Comparison of ENCODE assay signal across 8 cellular contexts in the genomic region with DNA sequence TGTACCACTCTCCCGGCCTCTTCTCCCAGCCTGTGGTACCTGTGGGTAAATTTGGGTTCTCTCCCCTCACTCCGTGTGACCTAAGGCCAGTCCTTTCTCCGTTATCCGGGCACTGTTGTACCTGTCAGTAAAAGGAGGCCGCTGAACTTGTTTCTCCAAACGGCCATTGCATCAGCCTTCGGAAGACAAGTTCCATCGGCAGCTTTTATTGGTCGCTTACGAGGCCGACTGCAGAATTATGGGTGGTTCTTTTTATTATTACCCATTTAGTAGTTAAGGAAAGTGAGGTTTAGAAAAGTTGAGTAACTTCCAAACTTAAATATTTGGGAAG. TPM values are rescaled to one million over a fixed set of nuclear protein-coding genes. Genes with fewer than 3 reads are reported as not detected.
A peak's percentile ranks its signal among the peaks of the same experiment; 100 is the strongest.
DNase-seq lines count a peak whose midpoint lies in the region; ATAC-seq and TF ChIP-seq lines count a peak whose summit lies in the region.

No MANE protein-coding gene starts in this region.

- H3K27me3 Mint-ChIP-seq in activated CD8-positive, alpha-beta memory T cell treated with anti-CD3 and anti-CD28 coated beads, Interleukin-2, amount 10 ng/mL, durations not matched to agents 7 days and 5 days = no peaks in the 10 kb centered on the region
- H3K27me3 Mint-ChIP-seq in activated T-cell treated with anti-CD3 and anti-CD28 coated beads, Interleukin-2, amount 50 U/mL, for 4 hours (ENCODE audit: low read depth) = no peaks in the 10 kb centered on the region

- H3K36me3 Mint-ChIP-seq in activated CD8-positive, alpha-beta memory T cell treated with anti-CD3 and anti-CD28 coated beads, Interleukin-2, amount 10 ng/mL, durations not matched to agents 7 days and 5 days = peaks cover 44% of the 10 kb centered on the region
- peaks cover 38% of the 10 kb centered on the region for H3K36me3 Mint-ChIP-seq in activated T-cell treated with anti-CD3 and anti-CD28 coated beads, Interleukin-2, amount 50 U/mL, for 4 hours (ENCODE audit: insufficient read depth)

- ATAC-seq in activated CD8-positive, alpha-beta memory T cell treated with anti-CD3 and anti-CD28 coated beads, Interleukin-2, amount 10 ng/mL, durations not matched to agents 7 days and 5 days = peak; percentile 6
- ATAC-seq in HG03460 (IDR thresholded peaks at IDR 0.05; ENCODE audit: unreplicated experiment) = peak; percentile 5
- ATAC-seq in activated T-cell treated with anti-CD3 and anti-CD28 coated beads, Interleukin-2, amount 50 U/mL, for 4 hours = peak; percentile 9 to 10
- no peak for ATAC-seq in HG02623 (IDR thresholded peaks at IDR 0.05; ENCODE audit: unreplicated experiment)

- no peaks in the 10 kb centered on the region for H3K9me3 Mint-ChIP-seq in activated CD8-positive, alpha-beta memory T cell treated with anti-CD3 and anti-CD28 coated beads, Interleukin-2, amount 10 ng/mL, durations not matched to agents 7 days and 5 days (ENCODE audit: low read depth)
- no peaks in the 10 kb centered on the region for H3K9me3 Mint-ChIP-seq in activated T-cell treated with anti-CD3 and anti-CD28 coated beads, Interleukin-2, amount 50 U/mL, for 4 hours

- DNase-seq in activated CD8-positive, alpha-beta memory T cell treated with anti-CD3 and anti-CD28 coated beads, Interleukin-2, amount 10 ng/mL, durations not matched to agents 7 days and 5 days = peak; percentile 54
- DNase-seq in activated CD8-positive, alpha-beta memory T cell treated with anti-CD3 and anti-CD28 coated beads, Interleukin-2, amount 50 U/mL, for 48 hours = no peak
- no peak for DNase-seq in activated T-cell treated with anti-CD3 and anti-CD28 coated beads, Interleukin-2, amount 50 U/mL, for 4 hours
- DNase-seq in foreskin fibroblast (peak in 1 of 2 donors; percentile 60), KG1 (lab: John Stamatoyannopoulos, UW) (no peak)

- CTCF ChIA-PET in activated CD8-positive, alpha-beta memory T cell treated with anti-CD3 and anti-CD28 coated beads, Interleukin-2, amount 10 ng/mL, durations not matched to agents 7 days and 5 days (lab: Charles Lee) = interaction anchor here (1.2 to 10.0 kb wide), 5 partner anchors 11 to 206 kb away, joined by 3 to 107 read pairs (median 4); a partner anchor contains a TSS

- peaks cover 56% of the 10 kb centered on the region for H3K4me1 Mint-ChIP-seq in activated CD8-positive, alpha-beta memory T cell treated with anti-CD3 and anti-CD28 coated beads, Interleukin-2, amount 10 ng/mL, durations not matched to agents 7 days and 5 days
- peaks cover 59% of the 10 kb centered on the region for H3K4me1 Mint-ChIP-seq in activated T-cell treated with anti-CD3 and anti-CD28 coated beads, Interleukin-2, amount 50 U/mL, for 4 hours (ENCODE audit: low read depth)

- H3K9me3 ChIP-seq in parathyroid adenoma (ENCODE audit: control insufficient read depth, low read length) = no peaks in the 10 kb centered on the region

- peak overlapping the region; percentile 29 for H3K9ac ChIP-seq in parathyroid adenoma

- peak overlapping the region; percentile 58 for H3K27ac ChIP-seq in parathyroid adenoma

- peaks cover 10% of the 10 kb centered on the region for H3K79me2 ChIP-seq in parathyroid adenoma

- TF ChIP-seq CTCF in foreskin fibroblast (IDR thresholded peaks at IDR 0.05; ENCODE audit: low read depth, low read length) (no peak), parathyroid adenoma (IDR thresholded peaks at IDR 0.05) (no peak)

- peak overlapping the region; percentile 84 for H3K4me3 Mint-ChIP-seq in activated CD8-positive, alpha-beta memory T cell treated with anti-CD3 and anti-CD28 coated beads, Interleukin-2, amount 10 ng/mL, durations not matched to agents 7 days and 5 days
- H3K4me3 Mint-ChIP-seq in activated T-cell treated with anti-CD3 and anti-CD28 coated beads, Interleukin-2, amount 50 U/mL, for 4 hours = peak overlapping the region; percentile 98

- peak overlapping the region; percentile 99 to 100 for H3K4me3 ChIP-seq in foreskin fibroblast (ENCODE audit: low read depth in 1 of 2, low read length in 2 of 2)
- peak overlapping the region; percentile 87 for H3K4me3 ChIP-seq in parathyroid adenoma (ENCODE audit: low read depth, low read length)

- peak overlapping the region; percentile 81 for H2AFZ ChIP-seq in parathyroid adenoma

- peak overlapping the region; percentile 95 for H3K27ac Mint-ChIP-seq in activated CD8-positive, alpha-beta memory T cell treated with anti-CD3 and anti-CD28 coated beads, Interleukin-2, amount 10 ng/mL, durations not matched to agents 7 days and 5 days

- peak overlapping the region; percentile 94 for H3K4me2 ChIP-seq in parathyroid adenoma (ENCODE audit: low read length)

- H3K27me3 ChIP-seq in parathyroid adenoma (ENCODE audit: control insufficient read depth, insufficient read depth, low read length) = no peaks in the 10 kb centered on the region

- peaks cover 4% of the 10 kb centered on the region for H3K4me1 ChIP-seq in parathyroid adenoma

- H3K36me3 ChIP-seq in parathyroid adenoma (ENCODE audit: control insufficient read depth, insufficient read depth, low read length) = no peaks in the 10 kb centered on the region

RNA-seq across cellular contexts. Expression of a gene that starts 0.6 kb away (rescaled TPM):
- total RNA-seq in activated CD8-positive, alpha-beta memory T cell treated with anti-CD3 and anti-CD28 coated beads, Interleukin-2, amount 10 ng/mL, durations not matched to agents 7 days and 5 days = 10 to 100 TPM; 27.2 to 27.3 TPM
- 10 to 100 TPM; 45.8 to 52.1 (median 50.6) TPM for total RNA-seq in activated T-cell treated with anti-CD3 and anti-CD28 coated beads, Interleukin-2, amount 50 U/mL, for 4 hours

RNA-seq across cellular contexts. Expression of a gene that starts 12.0 kb away (rescaled TPM):
- 10 to 100 TPM; 26.7 to 32.1 TPM for total RNA-seq in activated CD8-positive, alpha-beta memory T cell treated with anti-CD3 and anti-CD28 coated beads, Interleukin-2, amount 10 ng/mL, durations not matched to agents 7 days and 5 days
- 10 to 100 TPM in 1 of 3 donors, 1 to 10 TPM in 2; 8.8 to 13.4 (median 8.8) TPM for total RNA-seq in activated T-cell treated with anti-CD3 and anti-CD28 coated beads, Interleukin-2, amount 50 U/mL, for 4 hours

RNA-seq across cellular contexts. Expression of a gene that starts 33.2 kb away (rescaled TPM):
- total RNA-seq in activated CD8-positive, alpha-beta memory T cell treated with anti-CD3 and anti-CD28 coated beads, Interleukin-2, amount 10 ng/mL, durations not matched to agents 7 days and 5 days = not detected
- total RNA-seq in activated T-cell treated with anti-CD3 and anti-CD28 coated beads, Interleukin-2, amount 50 U/mL, for 4 hours = not detected
